17 cellular contexts compared by ENCODE assay signal in the genomic region with DNA sequence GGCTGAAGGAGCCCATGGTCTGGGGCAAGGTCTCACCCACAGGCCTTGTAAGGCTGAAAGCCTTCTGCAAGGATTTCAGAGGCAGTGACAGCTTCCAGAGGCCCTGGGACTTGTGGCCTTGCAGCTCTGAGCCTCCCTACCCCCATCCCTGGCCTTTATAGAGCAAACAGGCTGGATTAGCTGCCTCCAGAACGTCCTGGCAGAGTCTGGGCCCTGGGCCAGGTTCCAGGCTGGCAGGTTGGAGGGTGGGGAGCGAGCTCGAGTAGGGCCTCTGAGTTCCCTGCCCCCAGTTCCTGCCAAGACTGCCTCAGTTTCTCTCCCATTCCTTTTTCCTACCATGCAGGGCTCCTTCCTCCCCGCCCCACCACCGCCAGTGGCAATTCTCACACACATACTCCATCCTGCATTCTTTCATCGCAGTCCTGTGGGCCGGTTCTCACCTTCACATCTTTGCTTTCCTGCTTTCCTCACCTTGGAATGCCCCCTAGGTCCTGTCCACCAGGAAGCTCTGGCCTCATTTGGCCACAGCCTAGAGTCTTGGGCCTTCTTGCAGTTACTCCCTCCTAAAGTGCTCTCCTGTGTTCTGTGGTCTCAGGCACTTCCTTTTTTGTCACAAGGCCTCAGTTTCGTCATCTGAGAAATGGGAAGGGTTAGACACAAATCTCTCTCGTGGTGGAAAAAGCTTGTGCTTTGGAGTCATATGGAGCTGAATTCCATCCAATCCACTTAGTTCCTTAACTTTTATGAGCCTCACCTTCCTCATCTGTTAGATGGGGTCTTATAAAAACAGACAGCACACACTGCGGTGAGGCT. TPM values are rescaled to one million over a fixed set of nuclear protein-coding genes. Genes with fewer than 3 reads are reported as not detected.
A peak's percentile ranks its signal among the peaks of the same experiment; 100 is the strongest.
DNase-seq lines count a peak whose midpoint lies in the region; ATAC-seq, FAIRE-seq and TF ChIP-seq lines count a peak whose summit lies in the region.
"Had no signal": no experiment of that assay in that cellular context is flagged by ENCODE, and none has a peak within 500 bp of the region (broad histone marks: within the 10 kb centered on the region; RNA-seq: fewer than 3 reads in every experiment).

No MANE protein-coding gene starts in this region.

- H3K4me1 Mint-ChIP-seq in memory B cell (peaks cover 36% of the 10 kb centered on the region), endothelial cell (ENCODE audit: unreplicated experiment) (peaks cover 3% of the 10 kb centered on the region)

- no peaks in the 10 kb centered on the region for H3K9me3 ChIP-seq in GM12878 (replicated peaks; ENCODE audit: control insufficient read depth, insufficient read depth, low read length)

- no peak overlapping the region for H3K4me2 ChIP-seq in GM12878 (ENCODE audit: control insufficient read depth, insufficient read depth)

- FAIRE-seq in GM12878 (lab: Jason Lieb, UNC), result no peak

- H3K36me3 Mint-ChIP-seq in memory B cell (no peaks in the 10 kb centered on the region), endothelial cell (ENCODE audit: low read depth, unreplicated experiment) (no peaks in the 10 kb centered on the region)
- H3K36me3 Mint-ChIP-seq: activated naive CD4-positive, alpha-beta T cell treated with anti-CD3 and anti-CD28 coated beads, Interleukin-2, amount 50 U/mL, for 24 hours had no signal

- H3K4me1 ChIP-seq in GM12878 (ENCODE audit: control insufficient read depth, insufficient read depth, low read length), result peaks cover under 1% of the 10 kb centered on the region; the same call in 1 of the 2 replicates

- CTCF ChIA-PET in GM12878 (lab: Yijun Ruan, JAX), result interaction anchor here (0.8 to 2.5 kb wide), 2 partner anchors 45 to 86 kb away, joined by 3 to 14 read pairs; no protein-coding TSS in a partner anchor

- BruUV-seq in GM12878 (replicated peaks; lab: Mats Ljungman, UMichigan), result no TSS peak

- no peaks in the 10 kb centered on the region for H4K20me1 ChIP-seq in GM12878 (ENCODE audit: control insufficient read depth, insufficient read depth)

- peaks cover 5% of the 10 kb centered on the region for H3K27me3 Mint-ChIP-seq in memory B cell
- peaks cover 12% of the 10 kb centered on the region for H3K27me3 Mint-ChIP-seq in endothelial cell (ENCODE audit: unreplicated experiment)
- H3K27me3 Mint-ChIP-seq: activated CD8-positive, alpha-beta T cell treated with anti-CD3 and anti-CD28 coated beads for 36 hours; activated naive CD4-positive, alpha-beta T cell treated with anti-CD3 and anti-CD28 coated beads, Interleukin-2, amount 50 U/mL, for 24 hours; CD4-positive, alpha-beta T cell had no signal

- TF ChIP-seq RAD21 in GM12878 (IDR thresholded peaks at IDR 0.05; ENCODE audit: insufficient read depth, low read depth, low read length), result no peak

- POLR2A ChIA-PET in GM12878 (lab: Charles Lee), result interaction anchor here (1.3 to 1.5 kb wide), 2 partner anchors 55 to 91 kb away, joined by 4 to 5 read pairs; a partner anchor contains a TSS

- H2AFZ ChIP-seq in GM12878 (ENCODE audit: control insufficient read depth, low read depth, low read length), result no peak overlapping the region

- TF ChIP-seq CTCF in C4-2B (conservative IDR thresholded peaks at IDR 0.05) (no peak), LNCaP clone FGC (IDR thresholded peaks at IDR 0.05; ENCODE audit: control insufficient read depth, extremely low read depth, insufficient read depth) (no peak), GM12878 (IDR thresholded peaks at IDR 0.05 in 2 of 3, conservative IDR thresholded peaks at IDR 0.05 in 1 of 3; ENCODE audit: control insufficient read depth in 2 of 3, extremely low read depth in 1 of 3, insufficient read depth in 1 of 3, low read depth in 3 of 3, low read length in 3 of 3) (no peak), endothelial cell (IDR thresholded peaks at IDR 0.05; ENCODE audit: unreplicated experiment) (no peak)

- H3K4me3 ChIP-seq in LNCaP clone FGC (ENCODE audit: low read depth, low read length) (no peak overlapping the region), GM12878 (no peak overlapping the region)

- intact Hi-C loops in GM12878 (cut with micrococcal nuclease; ENCODE audit: unreplicated experiment), result no loop called here

- 55% methylated on average over 10 of the region's 10 CpGs for WGBS in GM12878 (ENCODE audit: insufficient coverage, insufficient replicate concordance, low lambda C conversion rate, missing lambda C conversion rate)

- H3K27ac Mint-ChIP-seq in memory B cell (peak overlapping the region; percentile 25), endothelial cell (ENCODE audit: unreplicated experiment) (no peak overlapping the region)
- H3K27ac Mint-ChIP-seq: activated CD8-positive, alpha-beta T cell treated with anti-CD3 and anti-CD28 coated beads for 36 hours; activated naive CD4-positive, alpha-beta T cell treated with anti-CD3 and anti-CD28 coated beads, Interleukin-2, amount 50 U/mL, for 24 hours; CD4-positive, alpha-beta T cell had no signal

- no peaks in the 10 kb centered on the region for H3K36me3 ChIP-seq in GM12878 (ENCODE audit: control insufficient read depth in 2 of 2, insufficient read depth in 2 of 2, low read length in 1 of 2)

- ATAC-seq in GM12878 (peak; percentile 45), memory B cell (ENCODE audit: low read depth) (no peak), HG02981 (IDR thresholded peaks at IDR 0.05; ENCODE audit: unreplicated experiment) (no peak), HG02678 (IDR thresholded peaks at IDR 0.05; ENCODE audit: unreplicated experiment) (no peak)
- ATAC-seq: activated CD8-positive, alpha-beta T cell treated with anti-CD3 and anti-CD28 coated beads for 36 hours had no signal

- no peaks in the 10 kb centered on the region for H3K79me2 ChIP-seq in GM12878 (ENCODE audit: control insufficient read depth, insufficient read depth, low read length)

- RAD21 ChIA-PET in GM12878 (lab: Charles Lee; ENCODE audit: unreplicated experiment), result interaction anchor here (1.1 to 1.8 kb wide), 2 partner anchors 16 to 44 kb away, joined by 6 to 7 read pairs; no protein-coding TSS in a partner anchor

- SMC1A ChIA-PET in GM12878 (lab: Charles Lee; ENCODE audit: uncharacterized antibody, unreplicated experiment), result interaction anchor here (0.7 to 2.0 kb wide), 5 partner anchors 11 to 86 kb away, joined by 3 to 5 read pairs (median 3); no protein-coding TSS in a partner anchor

- H3K9me3 Mint-ChIP-seq in memory B cell, result no peaks in the 10 kb centered on the region
- H3K9me3 Mint-ChIP-seq in endothelial cell (ENCODE audit: unreplicated experiment), result no peaks in the 10 kb centered on the region
- H3K9me3 Mint-ChIP-seq: activated CD8-positive, alpha-beta T cell treated with anti-CD3 and anti-CD28 coated beads for 36 hours; activated naive CD4-positive, alpha-beta T cell treated with anti-CD3 and anti-CD28 coated beads, Interleukin-2, amount 50 U/mL, for 24 hours; CD4-positive, alpha-beta T cell had no signal

- H3K9ac ChIP-seq in GM12878 (ENCODE audit: control insufficient read depth, insufficient read depth, low read length), result no peak overlapping the region

- TF ChIP-seq EP300 in GM12878 (IDR thresholded peaks at IDR 0.05; ENCODE audit: borderline replicate concordance in 1 of 2, control insufficient read depth in 1 of 2, low read depth in 2 of 2, low read length in 2 of 2), result no peak

- DNase-seq in LNCaP clone FGC (ENCODE audit: low read depth) (peak; percentile 90), GM12878 (ENCODE audit: low read depth, low spot score) (no peak), memory B cell (ENCODE audit: low spot score in 2 of 2) (no peak), GOT3 (lab: John Stamatoyannopoulos, UW) (no peak), endothelial cell (ENCODE audit: low spot score) (no peak)
- DNase-seq: activated CD8-positive, alpha-beta T cell treated with anti-CD3 and anti-CD28 coated beads for 36 hours; CD4-positive, alpha-beta T cell; cortex of kidney; NCI-H1436; NK-92 treated with Interleukin-12 subunit alpha and Interleukin-12 subunit beta, amount 100 ng/mL, for 24 hours; stimulated activated CD4-positive, alpha-beta T cell treated with anti-CD3 and anti-CD28 coated beads, Interleukin-4, amount 100 ng/mL, for 4 hours; T-helper 1 cell had no signal

- H3K4me3 Mint-ChIP-seq in memory B cell, result no peak overlapping the region
- no peak overlapping the region for H3K4me3 Mint-ChIP-seq in endothelial cell (ENCODE audit: unreplicated experiment)
- H3K4me3 Mint-ChIP-seq: activated CD8-positive, alpha-beta T cell treated with anti-CD3 and anti-CD28 coated beads for 36 hours; activated naive CD4-positive, alpha-beta T cell treated with anti-CD3 and anti-CD28 coated beads, Interleukin-2, amount 50 U/mL, for 24 hours; CD4-positive, alpha-beta T cell had no signal

- H3K27ac ChIP-seq in C4-2B (peak overlapping the region; percentile 81), GM12878 (ENCODE audit: control insufficient read depth, insufficient read depth) (no peak overlapping the region)

- no peaks in the 10 kb centered on the region for H3K27me3 ChIP-seq in GM12878 (replicated peaks in 1 of 2; ENCODE audit: control insufficient read depth in 2 of 2, insufficient read depth in 2 of 2, low read length in 1 of 2)

- in situ Hi-C loops in GM12878 (cut with MboI), result no loop called here

- no peak for TF ChIP-seq POLR2A in GM12878 (IDR thresholded peaks at IDR 0.05; ENCODE audit: low read depth, low read length)

RNA-seq across cellular contexts. Expression of a gene that starts 2.7 kb away (rescaled TPM):
- total RNA-seq in GM12878 (2013; cell fraction: nucleolus; rRNA removed), result 0.47 and 0.61 TPM in 2 replicates
- total RNA-seq in GM12878 (2014; rRNA removed) (not detected in 2 replicates), GM12878 (2014; rRNA removed; fragmentation: Illumina TruSeq; extraction: Trizol) (not detected in 2 replicates), GM12878 (2021) (not detected in 2 replicates), endothelial cell (ENCODE audit: unreplicated experiment) (not detected)
- polyA plus RNA-seq in GM12878 (2011; ENCODE audit: low read depth), result not detected
- polyA plus RNA-seq in GM12878 (2011; rRNA removed) (not detected in 2 replicates), GM12878 (2014; fragmentation: Illumina TruSeq; extraction: Trizol) (not detected in 2 replicates), GM12878 (2014; fragmentation: Nextera tagmentation; extraction: Ambion mirVana) (not detected), GM12878 (2014; rRNA removed) (not detected in 2 replicates), GM12878 (2016; fragmentation: Nextera tagmentation; extraction: Ambion mirVana) (not detected)
- polyA plus RNA-seq in GM12878 (2011; cell fraction: cytosol; rRNA removed), result not detected in 2 replicates
- polyA plus RNA-seq in GM12878 (2011; cell fraction: nucleus; rRNA removed), result 0.16 and 0.76 TPM in 2 replicates
- 0.20 and 0.32 TPM in 2 replicates for polyA plus RNA-seq in GM12878 (2012)
- 0.29 TPM in 1 of 2 replicates, not detected in the other for polyA minus RNA-seq in GM12878 (2011; rRNA and poly(A)+ RNA removed)
- not detected in 2 replicates for polyA minus RNA-seq in GM12878 (2011; cell fraction: cytosol; rRNA and poly(A)+ RNA removed)
- polyA minus RNA-seq in GM12878 (2011; cell fraction: nucleus; rRNA and poly(A)+ RNA removed), result not detected in 2 replicates

RNA-seq across cellular contexts. Expression of a gene that starts 11.1 kb away (rescaled TPM):
- total RNA-seq in GM12878 (2013; cell fraction: nucleolus; rRNA removed), result not detected in 2 replicates
- total RNA-seq in GM12878 (2014; rRNA removed) (0.11 TPM in 1 of 2 replicates, not detected in the other), GM12878 (2014; rRNA removed; fragmentation: Illumina TruSeq; extraction: Trizol) (not detected in 2 replicates), GM12878 (2021) (not detected in 2 replicates), endothelial cell (ENCODE audit: unreplicated experiment) (not detected)
- not detected for polyA plus RNA-seq in GM12878 (2011; ENCODE audit: low read depth)
- polyA plus RNA-seq in GM12878 (2011; rRNA removed) (not detected in 2 replicates), GM12878 (2014; fragmentation: Illumina TruSeq; extraction: Trizol) (not detected in 2 replicates), GM12878 (2014; fragmentation: Nextera tagmentation; extraction: Ambion mirVana) (under 1 TPM in 1 of 2 experiments, not detected in 1; 0.02 TPM), GM12878 (2014; rRNA removed) (0.04 TPM in 1 of 2 replicates, not detected in the other), GM12878 (2016; fragmentation: Nextera tagmentation; extraction: Ambion mirVana) (not detected)
- not detected in 2 replicates for polyA plus RNA-seq in GM12878 (2011; cell fraction: cytosol; rRNA removed)
- 0.16 and 0.24 TPM in 2 replicates for polyA plus RNA-seq in GM12878 (2011; cell fraction: nucleus; rRNA removed)
- polyA plus RNA-seq in GM12878 (2012), result not detected in 2 replicates
- not detected in 2 replicates for polyA minus RNA-seq in GM12878 (2011; rRNA and poly(A)+ RNA removed)
- polyA minus RNA-seq in GM12878 (2011; cell fraction: cytosol; rRNA and poly(A)+ RNA removed), result not detected in 2 replicates
- polyA minus RNA-seq in GM12878 (2011; cell fraction: nucleus; rRNA and poly(A)+ RNA removed), result not detected in 2 replicates
- total RNA-seq: mononuclear cell had no signal

RNA-seq across cellular contexts. Expression of a gene that starts 27.6 kb away (rescaled TPM):
- total RNA-seq in GM12878 (2013; cell fraction: nucleolus; rRNA removed), result 50.6 and 54.0 TPM in 2 replicates
- total RNA-seq in GM12878 (2014; rRNA removed), result 28.2 and 29.4 TPM in 2 replicates
- total RNA-seq in GM12878 (2014; rRNA removed; fragmentation: Illumina TruSeq; extraction: Trizol), result 12.3 and 14.1 TPM in 2 replicates
- total RNA-seq in GM12878 (2021), result 27.8 and 31.9 TPM in 2 replicates
- polyA plus RNA-seq in GM12878 (2011; ENCODE audit: low read depth), result 10.4 TPM
- 29.7 and 38.8 TPM in 2 replicates for polyA plus RNA-seq in GM12878 (2011; rRNA removed)
- polyA plus RNA-seq in GM12878 (2011; cell fraction: cytosol; rRNA removed), result 35.0 and 41.0 TPM in 2 replicates
- 214 and 258 TPM in 2 replicates for polyA plus RNA-seq in GM12878 (2011; cell fraction: nucleus; rRNA removed)
- 15.2 and 22.4 TPM in 2 replicates for polyA plus RNA-seq in GM12878 (2012)
- 19.9 and 25.4 TPM in 2 replicates for polyA plus RNA-seq in GM12878 (2014; fragmentation: Illumina TruSeq; extraction: Trizol)
- polyA plus RNA-seq in GM12878 (2014; fragmentation: Nextera tagmentation; extraction: Ambion mirVana), result 1 to 10 TPM in 1 of 2 experiments, under 1 TPM in 1; 0.64 to 1.4 TPM
- polyA plus RNA-seq in GM12878 (2014; rRNA removed), result 35.3 and 38.9 TPM in 2 replicates
- polyA plus RNA-seq in GM12878 (2016; fragmentation: Nextera tagmentation; extraction: Ambion mirVana), result 10 to 100 TPM; 26.2 to 28.1 TPM
- polyA minus RNA-seq in GM12878 (2011; rRNA and poly(A)+ RNA removed), result 19.2 and 19.5 TPM in 2 replicates
- polyA minus RNA-seq in GM12878 (2011; cell fraction: cytosol; rRNA and poly(A)+ RNA removed), result 6.1 and 9.3 TPM in 2 replicates
- polyA minus RNA-seq in GM12878 (2011; cell fraction: nucleus; rRNA and poly(A)+ RNA removed), result 21.8 and 23.7 TPM in 2 replicates
- total RNA-seq in endothelial cell (ENCODE audit: unreplicated experiment), result 25.6 TPM

RNA-seq across cellular contexts. Expression of a gene that starts 33.4 kb away (rescaled TPM):
- 239 and 258 TPM in 2 replicates for total RNA-seq in GM12878 (2013; cell fraction: nucleolus; rRNA removed)
- 70.9 and 77.3 TPM in 2 replicates for total RNA-seq in GM12878 (2014; rRNA removed)
- total RNA-seq in GM12878 (2014; rRNA removed; fragmentation: Illumina TruSeq; extraction: Trizol), result 68.1 and 70.9 TPM in 2 replicates
- total RNA-seq in GM12878 (2021), result 313 and 327 TPM in 2 replicates
- 88.8 TPM for polyA plus RNA-seq in GM12878 (2011; ENCODE audit: low read depth)
- polyA plus RNA-seq in GM12878 (2011; rRNA removed), result 54.2 and 107 TPM in 2 replicates
- 137 and 141 TPM in 2 replicates for polyA plus RNA-seq in GM12878 (2011; cell fraction: cytosol; rRNA removed)
- polyA plus RNA-seq in GM12878 (2011; cell fraction: nucleus; rRNA removed), result 436 and 515 TPM in 2 replicates
- 170 and 175 TPM in 2 replicates for polyA plus RNA-seq in GM12878 (2012)
- polyA plus RNA-seq in GM12878 (2014; fragmentation: Illumina TruSeq; extraction: Trizol), result 39.6 and 132 TPM in 2 replicates
- 10 to 100 TPM in 1 of 2 experiments, 1 to 10 TPM in 1; 3.4 to 11.5 TPM for polyA plus RNA-seq in GM12878 (2014; fragmentation: Nextera tagmentation; extraction: Ambion mirVana)
- polyA plus RNA-seq in GM12878 (2014; rRNA removed), result 134 and 172 TPM in 2 replicates
- polyA plus RNA-seq in GM12878 (2016; fragmentation: Nextera tagmentation; extraction: Ambion mirVana), result 10 to 100 TPM; 53.4 to 74.3 TPM
- 134 and 177 TPM in 2 replicates for polyA minus RNA-seq in GM12878 (2011; rRNA and poly(A)+ RNA removed)
- polyA minus RNA-seq in GM12878 (2011; cell fraction: cytosol; rRNA and poly(A)+ RNA removed), result 98.8 and 103 TPM in 2 replicates
- polyA minus RNA-seq in GM12878 (2011; cell fraction: nucleus; rRNA and poly(A)+ RNA removed), result 80.9 and 166 TPM in 2 replicates
- total RNA-seq in endothelial cell (ENCODE audit: unreplicated experiment), result 100 TPM

RNA-seq across cellular contexts. Expression of a gene that starts 57.8 kb away (rescaled TPM):
- total RNA-seq in GM12878 (2013; cell fraction: nucleolus; rRNA removed), result 61.5 and 62.7 TPM in 2 replicates
- total RNA-seq in GM12878 (2014; rRNA removed), result 51.2 and 54.8 TPM in 2 replicates
- total RNA-seq in GM12878 (2014; rRNA removed; fragmentation: Illumina TruSeq; extraction: Trizol), result 33.4 and 34.2 TPM in 2 replicates
- 98.5 and 101 TPM in 2 replicates for total RNA-seq in GM12878 (2021)
- 45.6 TPM for polyA plus RNA-seq in GM12878 (2011; ENCODE audit: low read depth)
- 30.8 and 117 TPM in 2 replicates for polyA plus RNA-seq in GM12878 (2011; rRNA removed)
- 93.5 and 127 TPM in 2 replicates for polyA plus RNA-seq in GM12878 (2011; cell fraction: cytosol; rRNA removed)
- polyA plus RNA-seq in GM12878 (2011; cell fraction: nucleus; rRNA removed), result 94.2 and 105 TPM in 2 replicates
- polyA plus RNA-seq in GM12878 (2012), result 80.2 and 83.4 TPM in 2 replicates
- polyA plus RNA-seq in GM12878 (2014; fragmentation: Illumina TruSeq; extraction: Trizol), result 112 and 114 TPM in 2 replicates
- polyA plus RNA-seq in GM12878 (2014; fragmentation: Nextera tagmentation; extraction: Ambion mirVana), result 10 to 100 TPM; 10.9 to 22.5 TPM
- 98.4 and 118 TPM in 2 replicates for polyA plus RNA-seq in GM12878 (2014; rRNA removed)
- 100 to 1,000 TPM; 156 to 158 TPM for polyA plus RNA-seq in GM12878 (2016; fragmentation: Nextera tagmentation; extraction: Ambion mirVana)
- 106 and 111 TPM in 2 replicates for polyA minus RNA-seq in GM12878 (2011; rRNA and poly(A)+ RNA removed)
- polyA minus RNA-seq in GM12878 (2011; cell fraction: cytosol; rRNA and poly(A)+ RNA removed), result 42.9 and 46.9 TPM in 2 replicates
- 23.8 and 33.4 TPM in 2 replicates for polyA minus RNA-seq in GM12878 (2011; cell fraction: nucleus; rRNA and poly(A)+ RNA removed)
- 56.1 TPM for total RNA-seq in endothelial cell (ENCODE audit: unreplicated experiment)
